ENCODE assay signal across 2 cellular contexts in the genomic region with DNA sequence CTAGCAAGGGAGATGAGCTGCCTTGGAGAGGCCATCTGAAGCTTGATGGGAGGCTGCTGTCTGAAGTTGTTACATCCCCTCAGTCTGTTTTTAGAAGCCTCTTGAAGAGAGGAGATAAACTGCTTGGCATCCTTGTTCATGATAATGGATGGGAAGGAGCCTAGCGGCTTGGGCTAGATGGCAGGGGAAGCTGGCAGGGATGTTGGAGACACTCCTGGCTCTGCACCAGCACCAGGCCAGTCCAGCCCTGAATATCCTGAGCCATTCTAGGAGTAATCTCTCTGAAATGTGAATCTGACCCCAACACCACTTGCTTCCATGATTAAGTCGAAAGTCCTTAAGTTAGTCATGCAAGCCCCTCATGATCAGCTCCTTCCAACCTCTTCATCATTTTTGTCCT.
TF ChIP-seq lines count a peak whose summit lies in the region.

No MANE protein-coding gene starts in this region.

TF ChIP-seq in SK-N-SH, 30 proteins besides CTCF, POLR2A, EP300 and RAD21 (continued from another document):
- TF ChIP-seq USF2 (IDR thresholded peaks at IDR 0.05; ENCODE audit: borderline replicate concordance, low read depth, low read length): no peak
- no peak for TF ChIP-seq TEAD4 (IDR thresholded peaks at IDR 0.05; ENCODE audit: borderline replicate concordance, insufficient read depth)

TF ChIP-seq in SK-N-SH treated with all-trans-retinoic acid at 6 μM for 48 hours, 23 proteins besides CTCF, POLR2A, EP300 and RAD21 (continued from another document):
- TF ChIP-seq, protein P1, sequence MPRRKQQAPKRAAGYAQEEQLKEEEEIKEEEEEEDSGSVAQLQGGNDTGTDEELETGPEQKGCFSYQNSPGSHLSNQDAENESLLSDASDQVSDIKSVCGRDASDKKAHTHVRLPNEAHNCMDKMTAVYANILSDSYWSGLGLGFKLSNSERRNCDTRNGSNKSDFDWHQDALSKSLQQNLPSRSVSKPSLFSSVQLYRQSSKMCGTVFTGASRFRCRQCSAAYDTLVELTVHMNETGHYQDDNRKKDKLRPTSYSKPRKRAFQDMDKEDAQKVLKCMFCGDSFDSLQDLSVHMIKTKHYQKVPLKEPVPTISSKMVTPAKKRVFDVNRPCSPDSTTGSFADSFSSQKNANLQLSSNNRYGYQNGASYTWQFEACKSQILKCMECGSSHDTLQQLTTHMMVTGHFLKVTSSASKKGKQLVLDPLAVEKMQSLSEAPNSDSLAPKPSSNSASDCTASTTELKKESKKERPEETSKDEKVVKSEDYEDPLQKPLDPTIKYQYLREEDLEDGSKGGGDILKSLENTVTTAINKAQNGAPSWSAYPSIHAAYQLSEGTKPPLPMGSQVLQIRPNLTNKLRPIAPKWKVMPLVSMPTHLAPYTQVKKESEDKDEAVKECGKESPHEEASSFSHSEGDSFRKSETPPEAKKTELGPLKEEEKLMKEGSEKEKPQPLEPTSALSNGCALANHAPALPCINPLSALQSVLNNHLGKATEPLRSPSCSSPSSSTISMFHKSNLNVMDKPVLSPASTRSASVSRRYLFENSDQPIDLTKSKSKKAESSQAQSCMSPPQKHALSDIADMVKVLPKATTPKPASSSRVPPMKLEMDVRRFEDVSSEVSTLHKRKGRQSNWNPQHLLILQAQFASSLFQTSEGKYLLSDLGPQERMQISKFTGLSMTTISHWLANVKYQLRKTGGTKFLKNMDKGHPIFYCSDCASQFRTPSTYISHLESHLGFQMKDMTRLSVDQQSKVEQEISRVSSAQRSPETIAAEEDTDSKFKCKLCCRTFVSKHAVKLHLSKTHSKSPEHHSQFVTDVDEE (CRISPR knock-in tag; IDR thresholded peaks at IDR 0.05): no peak
- TF ChIP-seq ZNF565 (CRISPR knock-in tag; conservative IDR thresholded peaks at IDR 0.05; ENCODE audit: low read depth): no peak
- no peak for TF ChIP-seq CREB5 (CRISPR knock-in tag; IDR thresholded peaks at IDR 0.05; ENCODE audit: low read depth)
- TF ChIP-seq ZC3H10 (CRISPR knock-in tag; IDR thresholded peaks at IDR 0.05): no peak
- TF ChIP-seq TOX (CRISPR knock-in tag; IDR thresholded peaks at IDR 0.05; ENCODE audit: borderline replicate concordance): no peak
